Comparison of ENCODE assay signal across 15 cellular contexts in the genomic region with DNA sequence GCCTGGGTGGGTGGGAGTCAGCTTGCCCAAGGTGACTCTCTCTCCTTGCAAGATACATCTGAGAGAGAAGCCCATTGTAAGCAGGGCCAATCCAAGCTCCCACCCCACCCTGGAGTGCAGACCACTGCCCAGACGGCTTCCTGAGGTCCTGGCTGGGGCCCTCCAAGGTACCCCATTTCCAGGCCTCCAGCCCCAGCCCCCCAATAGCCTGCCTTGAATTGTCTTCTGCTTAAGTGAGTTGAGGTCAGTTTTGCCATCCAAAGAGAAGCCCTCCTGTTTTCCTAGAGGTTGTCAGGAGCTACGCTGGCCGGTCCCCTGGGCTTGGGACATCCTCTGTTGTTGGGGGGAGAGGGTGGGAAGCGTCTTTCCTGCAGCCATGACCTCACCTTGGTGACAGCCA. TPM values are rescaled to one million over a fixed set of nuclear protein-coding genes. Genes with fewer than 3 reads are reported as not detected.
"Had no signal": no experiment of that assay in that cellular context is flagged by ENCODE, and none has a peak within 500 bp of the region (broad histone marks: within the 10 kb centered on the region; RNA-seq: fewer than 3 reads in every experiment).

No MANE protein-coding gene starts in this region.

- ATAC-seq: left colon; lower lobe of right lung; stimulated activated naive B cell treated with anti-CD40 and anti-IgM and Interleukin-4, amounts not matched to agents 10 μg/mL and 1 μg/mL and 100 μg/mL, for 72 hours had no signal

- H3K4me1 ChIP-seq: lower lobe of right lung had no signal

- DNase-seq: activated CD4-positive, alpha-beta memory T cell treated with anti-CD3 and anti-CD28 coated beads, Interleukin-2, amount 10 ng/mL, durations not matched to agents 7 days and 5 days; activated gamma-delta T cell treated with Interleukin-2 at 50 U/mL for 16 hours; activated T-cell treated with anti-CD3 and anti-CD28 coated beads, Interleukin-2, amount 50 U/mL, for 48 hours; brain microvascular endothelial cell; effector memory CD4-positive, alpha-beta T cell; heart right ventricle; left colon; lower lobe of right lung; stimulated activated naive B cell treated with anti-CD40 and anti-IgM and Interleukin-4, amounts not matched to agents 10 μg/mL and 1 μg/mL and 100 μg/mL, for 72 hours; T-helper 1 cell; T1000; WERI-Rb-1 had no signal

- H3K36me3 ChIP-seq: brain microvascular endothelial cell, gastrocnemius medialis, heart right ventricle, lower lobe of right lung, tibial nerve, WERI-Rb-1 had no signal

- H3K9me3 ChIP-seq: gastrocnemius medialis, heart right ventricle, lower lobe of right lung, tibial nerve had no signal

- H3K27ac ChIP-seq: brain microvascular endothelial cell, heart right ventricle, lower lobe of right lung, tibial nerve, WERI-Rb-1 had no signal

- H3K27me3 ChIP-seq: brain microvascular endothelial cell, gastrocnemius medialis, heart right ventricle, tibial nerve had no signal

- H3K4me3 ChIP-seq: gastrocnemius medialis, heart right ventricle, lower lobe of right lung, tibial nerve had no signal

RNA-seq across cellular contexts. Expression of a gene that starts 52.6 kb away (rescaled TPM):
- total RNA-seq: activated CD4-positive, alpha-beta memory T cell treated with anti-CD3 and anti-CD28 coated beads, Interleukin-2, amount 10 ng/mL, durations not matched to agents 7 days and 5 days; SK-MEL-5 had no signal
